Comparison of ENCODE assay signal across 1 cellular context in the genomic region with DNA sequence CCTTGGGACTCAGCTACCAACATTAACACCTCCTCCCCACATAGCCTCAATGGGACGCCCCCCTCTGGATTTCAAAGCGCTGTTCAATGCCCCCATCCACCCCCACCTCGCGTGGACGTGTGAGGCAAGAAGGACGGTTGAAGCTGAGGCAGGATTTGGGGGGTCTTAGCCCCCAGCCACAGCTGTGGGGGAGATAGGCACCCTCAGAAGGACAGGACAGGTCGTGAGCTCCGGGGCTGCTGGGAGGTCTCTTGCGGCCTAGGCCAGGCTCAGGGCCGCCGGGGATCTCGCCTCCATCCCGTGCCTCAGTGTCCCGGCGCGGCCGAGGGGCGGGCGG.
TF ChIP-seq lines count a peak whose summit lies in the region.

No MANE protein-coding gene starts in this region.

TF ChIP-seq in GM12878, 131 proteins besides CTCF, POLR2A, EP300 and RAD21:
- TF ChIP-seq SMARCA5 (IDR thresholded peaks at IDR 0.05) (no peak), PRDM15 (CRISPR knock-in tag; IDR thresholded peaks at IDR 0.05) (no peak), RUNX3 (IDR thresholded peaks at IDR 0.05; ENCODE audit: low read length) (no peak), PAX8 (IDR thresholded peaks at IDR 0.05) (no peak), USF2 (IDR thresholded peaks at IDR 0.05; ENCODE audit: borderline replicate concordance, low read depth, low read length) (no peak), MXI1 (IDR thresholded peaks at IDR 0.05; ENCODE audit: low read depth, low read length) (no peak), CEBPZ (IDR thresholded peaks at IDR 0.05; ENCODE audit: low read depth, low read length) (no peak), SPI1 (IDR thresholded peaks at IDR 0.05; ENCODE audit: borderline replicate concordance, insufficient read depth, low read depth, low read length) (no peak)
TF ChIP-seq in GM12878: peak in this region for 0.
